1 cellular context compared by ENCODE assay signal in the genomic region with DNA sequence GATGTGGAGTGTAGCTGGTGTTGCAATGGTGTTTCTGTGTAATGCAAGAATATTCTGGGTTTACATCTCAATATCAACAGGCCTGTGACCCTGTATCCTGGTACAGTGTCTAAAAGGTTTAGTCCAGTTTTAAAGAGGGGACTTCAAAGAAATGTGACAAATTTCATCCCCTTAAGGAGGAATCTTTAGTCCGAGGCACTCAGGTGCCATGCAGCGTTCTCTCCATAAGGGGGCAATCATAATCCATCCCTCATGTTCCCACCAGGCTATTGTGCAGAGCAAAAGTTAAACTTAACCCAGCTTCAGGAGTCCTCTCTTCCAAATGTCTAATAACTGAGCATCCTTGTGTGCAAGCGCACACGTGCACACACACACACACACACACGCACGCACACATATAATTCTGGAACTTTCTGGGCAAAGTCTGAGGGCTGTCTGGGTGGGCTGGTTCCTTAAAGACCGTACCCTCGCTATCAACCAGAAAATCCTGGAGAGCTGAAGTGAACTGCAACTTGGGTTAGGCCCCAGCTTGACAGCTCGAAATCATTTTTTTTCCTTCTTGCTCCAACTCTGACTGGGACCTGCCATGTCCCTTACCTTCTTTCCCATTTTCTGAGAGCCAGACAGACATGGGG.
A peak's percentile ranks its signal among the peaks of the same experiment; 100 is the strongest.
TF ChIP-seq lines count a peak whose summit lies in the region.

No MANE protein-coding gene starts in this region.

TF ChIP-seq in K562, 482 proteins besides CTCF, POLR2A, EP300 and RAD21 (continued from another document):
- TF ChIP-seq BRF1 (IDR thresholded peaks at IDR 0.05; ENCODE audit: borderline replicate concordance, extremely low read depth, insufficient read length), result no peak
- TF ChIP-seq, protein P1, sequence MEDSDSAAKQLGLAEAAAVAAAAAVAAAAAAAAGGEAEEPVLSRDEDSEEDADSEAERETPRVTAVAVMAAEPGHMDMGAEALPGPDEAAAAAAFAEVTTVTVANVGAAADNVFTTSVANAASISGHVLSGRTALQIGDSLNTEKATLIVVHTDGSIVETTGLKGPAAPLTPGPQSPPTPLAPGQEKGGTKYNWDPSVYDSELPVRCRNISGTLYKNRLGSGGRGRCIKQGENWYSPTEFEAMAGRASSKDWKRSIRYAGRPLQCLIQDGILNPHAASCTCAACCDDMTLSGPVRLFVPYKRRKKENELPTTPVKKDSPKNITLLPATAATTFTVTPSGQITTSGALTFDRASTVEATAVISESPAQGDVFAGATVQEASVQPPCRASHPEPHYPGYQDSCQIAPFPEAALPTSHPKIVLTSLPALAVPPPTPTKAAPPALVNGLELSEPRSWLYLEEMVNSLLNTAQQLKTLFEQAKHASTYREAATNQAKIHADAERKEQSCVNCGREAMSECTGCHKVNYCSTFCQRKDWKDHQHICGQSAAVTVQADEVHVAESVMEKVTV (CRISPR knock-in tag; IDR thresholded peaks at IDR 0.05), result peak; percentile 45; the same call in 1 of the 2 replicates
